ENCODE assay signal across 16 cellular contexts in genomic region chr9:2816476-2817141, GRCh38. TPM values are rescaled to one million over a fixed set of nuclear protein-coding genes. Genes with fewer than 3 reads are reported as not detected.
A peak's percentile ranks its signal among the peaks of the same experiment; 100 is the strongest.
DNase-seq lines count a peak whose midpoint lies in the region; TF ChIP-seq lines count a peak whose summit lies in the region.
"Had no signal": no experiment of that assay in that cellular context is flagged by ENCODE, and none has a peak within 500 bp of the region (broad histone marks: within the 10 kb centered on the region; RNA-seq: fewer than 3 reads in every experiment).

No MANE protein-coding gene starts in this region.

- H3K4me1 ChIP-seq in MM.1S (ENCODE audit: low read length) = no peaks in the 10 kb centered on the region
- H3K4me1 ChIP-seq: spleen had no signal

- H3K27me3 ChIP-seq in AG04450 (ENCODE audit: control insufficient read depth, insufficient read depth, low read length) (no peaks in the 10 kb centered on the region), MM.1S (replicated peaks; ENCODE audit: insufficient read depth, low read length) (no peaks in the 10 kb centered on the region)
- H3K27me3 ChIP-seq: spleen had no signal

- peaks cover 5% of the 10 kb centered on the region; the same call in 1 of the 2 replicates for H3K36me3 ChIP-seq in MM.1S (replicated peaks; ENCODE audit: insufficient read depth, low read length)

- POLR2A ChIA-PET in AG04450 (lab: Yijun Ruan, JAX) = interaction anchor here (0.5 to 0.9 kb wide), 2 partner anchors 23 to 322 kb away, joined by 3 read pairs; no protein-coding TSS in a partner anchor

- H3K79me2 ChIP-seq in MM.1S (ENCODE audit: low read length) = no peaks in the 10 kb centered on the region

- H3K4me2 ChIP-seq in MM.1S (ENCODE audit: low read depth, low read length) = no peak overlapping the region

- TF ChIP-seq CTCF in AG04450 (IDR thresholded peaks at IDR 0.05; ENCODE audit: low read depth, low read length) (no peak), MM.1S (IDR thresholded peaks at IDR 0.05; ENCODE audit: low read length) (no peak)

- DNase-seq in AG04450 (ENCODE audit: low read depth, low spot score) = peak; percentile 89
- DNase-seq in RPMI7951 (ENCODE audit: low read depth) = peak; percentile 14
- DNase-seq in fibroblast of peridontal ligament (ENCODE audit: extremely low read depth) = peak; percentile 100
- DNase-seq in myocyte (ENCODE audit: low read depth) = peak; percentile 81
- no peak for DNase-seq in DMS114 treated with DMSO at 0.1 percent for 48 hours (lab: John Stamatoyannopoulos, UW; ENCODE audit: unreplicated experiment)
- DNase-seq in SKM-1 treated with dmso at 0.1 percent for 144 hours (lab: John Stamatoyannopoulos, UW; ENCODE audit: unreplicated experiment) = no peak
- no peak for DNase-seq in NCI-H526 (lab: John Stamatoyannopoulos, UW)
- no peak for DNase-seq in MM.1S
- DNase-seq: CD8-positive, alpha-beta T cell; cerebellar nuclear complex; GOT3; kidney glomerular epithelial cell; NCI-H2029 treated with DMSO at 0.1 percent for 48 hours; spleen; stimulated activated naive CD4-positive, alpha-beta T cell had no signal

- no peak overlapping the region for H2AFZ ChIP-seq in MM.1S (ENCODE audit: low read length)

- H3K4me3 ChIP-seq in AG04450 (ENCODE audit: low read depth, low read length) (0 out of 2 replicates have a peak overlapping the region, but pooled peaks have one; percentile 1), MM.1S (ENCODE audit: low read length) (no peak overlapping the region)
- H3K4me3 ChIP-seq: SK-N-MC, spleen had no signal

- H3K9ac ChIP-seq in MM.1S (ENCODE audit: low read length) = no peak overlapping the region

- H3K9me3 ChIP-seq in AG04450 (ENCODE audit: control insufficient read depth, insufficient read depth, low read length) (no peaks in the 10 kb centered on the region), MM.1S (replicated peaks; ENCODE audit: insufficient read depth, low read length) (no peaks in the 10 kb centered on the region)
- H3K9me3 ChIP-seq: spleen had no signal

- CTCF ChIA-PET in AG04450 (lab: Charles Lee) = interaction anchor here (0.6 to 1.8 kb wide), 4 partner anchors 8 to 684 kb away, joined by 3 to 4 read pairs (median 4); no protein-coding TSS in a partner anchor

- no peaks in the 10 kb centered on the region for H3K9me2 ChIP-seq in MM.1S (replicated peaks; ENCODE audit: insufficient read depth, low read length)

- H4K20me1 ChIP-seq in MM.1S (ENCODE audit: insufficient read depth, low read length) = no peaks in the 10 kb centered on the region

- H3F3A ChIP-seq in MM.1S (ENCODE audit: insufficient read depth, low read length) = no peaks in the 10 kb centered on the region

- peak overlapping the region; percentile 93 for H3K27ac ChIP-seq in AG04450 (ENCODE audit: low read depth, low read length)
- no peak overlapping the region for H3K27ac ChIP-seq in MM.1S (ENCODE audit: low read length)
- H3K27ac ChIP-seq: SK-N-MC had no signal

RNA-seq across cellular contexts. Expression of gene PUM3, which starts 27.3 kb away (rescaled TPM):
- polyA plus RNA-seq in AG04450 (2011; rRNA removed) = 41.1 and 57.6 TPM in 2 replicates
- polyA minus RNA-seq in AG04450 (2011; rRNA and poly(A)+ RNA removed) = 39.8 and 66.6 TPM in 2 replicates
- 33.8 and 36.6 TPM in 2 replicates for total RNA-seq in RPMI7951 (2014; rRNA removed; shearing (Covaris generic))
- 37.9 and 45.2 TPM in 2 replicates for total RNA-seq in myocyte
- polyA plus RNA-seq in myocyte (2012) = 14.0 TPM

Comparison
In these comparisons a context has a peak if more than half of its experiments do, and no peak if none do; other contexts are left out.
1. DNase-seq: peak in AG04450 (single experiment), RPMI7951 (single experiment), fibroblast of peridontal ligament (single experiment) and myocyte (single experiment); none in DMS114 treated with DMSO at 0.1 percent for 48 hours (single experiment), SKM-1 treated with dmso at 0.1 percent for 144 hours (single experiment), NCI-H526 (0 of 2) and MM.1S (single experiment).